ENCODE assay signal across 1 cellular context in the genomic region with DNA sequence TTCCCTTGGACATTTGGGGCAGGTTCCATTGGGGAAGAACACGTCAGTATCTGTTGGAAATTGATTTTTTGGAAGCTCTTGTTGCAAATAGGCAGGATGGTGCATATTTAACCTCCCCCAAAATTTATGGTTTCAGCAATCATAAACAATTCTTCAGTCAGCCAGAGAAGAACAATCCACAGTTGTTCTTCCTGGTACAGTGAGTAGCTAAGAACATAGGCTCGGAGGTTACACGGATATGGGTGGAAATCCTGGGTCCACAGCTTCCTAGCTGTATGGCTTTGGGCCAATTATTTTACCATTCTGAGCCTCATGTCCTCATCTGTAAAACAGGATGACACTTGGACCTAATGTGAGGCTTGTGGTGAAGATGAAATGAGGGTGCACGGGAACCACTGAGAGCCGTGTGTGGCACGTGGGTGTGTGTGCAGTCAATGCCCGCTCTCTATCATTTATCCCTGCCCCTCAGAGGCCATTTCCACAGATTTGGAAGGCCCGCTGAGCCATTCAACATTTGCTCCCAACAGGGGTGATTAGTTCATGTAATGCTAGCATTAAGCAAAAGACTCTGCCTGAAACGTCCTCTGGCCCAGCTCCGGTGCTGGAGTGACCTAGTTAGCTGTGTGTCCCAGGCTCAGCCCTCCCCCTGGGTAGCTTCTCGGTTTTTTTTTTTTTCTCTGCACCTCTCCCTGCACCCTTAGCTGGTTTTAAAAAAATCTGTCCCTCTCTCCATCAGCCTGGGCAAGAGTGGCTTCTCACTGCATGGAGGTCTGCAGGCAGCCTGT.
TF ChIP-seq lines count a peak whose summit lies in the region.

No MANE protein-coding gene starts in this region.

TF ChIP-seq in GM12878, 131 proteins besides CTCF, POLR2A, EP300 and RAD21:
- TF ChIP-seq POLR2AphosphoS5 (IDR thresholded peaks at IDR 0.05; ENCODE audit: low read length) (no peak), NFIC (IDR thresholded peaks at IDR 0.05; ENCODE audit: low read depth, low read length) (no peak), HDAC2 (IDR thresholded peaks at IDR 0.05) (no peak), CBX5 (IDR thresholded peaks at IDR 0.05; ENCODE audit: low read depth) (no peak), NR2C2 (IDR thresholded peaks at IDR 0.05; ENCODE audit: borderline replicate concordance, control insufficient read depth, insufficient read length, low read depth) (no peak), BHLHE40 (IDR thresholded peaks at IDR 0.05; ENCODE audit: borderline replicate concordance in 1 of 2, low read depth in 2 of 2, low read length in 1 of 2) (peak; percentile 67 to 76; a peak in 3 of 4 replicates), TAF1 (IDR thresholded peaks at IDR 0.05; ENCODE audit: borderline replicate concordance, low read depth, low read length) (no peak), PAX5 (IDR thresholded peaks at IDR 0.05; ENCODE audit: borderline replicate concordance, low read depth, low read length) (0 out of 2 replicates have a peak, but pooled peaks have one; percentile 14), KAT2A (conservative IDR thresholded peaks at IDR 0.05; ENCODE audit: control insufficient read depth, low read depth, low read length) (no peak), LARP7 (IDR thresholded peaks at IDR 0.05) (no peak), TBL1XR1 (IDR thresholded peaks at IDR 0.05; ENCODE audit: low read depth, low read length) (0 out of 2 replicates have a peak, but pooled peaks have one; percentile 19), BCL11A (IDR thresholded peaks at IDR 0.05; ENCODE audit: low read depth, low read length) (no peak), IKZF1 (conservative IDR thresholded peaks at IDR 0.05) (peak; percentile 6; the same call in 1 of the 2 replicates), CREB1 (IDR thresholded peaks at IDR 0.05; ENCODE audit: low read depth) (no peak), ELK1 (IDR thresholded peaks at IDR 0.05; ENCODE audit: low read depth, low read length) (no peak), NBN (IDR thresholded peaks at IDR 0.05) (no peak), MXI1 (IDR thresholded peaks at IDR 0.05; ENCODE audit: low read depth, low read length) (no peak), ESRRA (IDR thresholded peaks at IDR 0.05; ENCODE audit: low read length) (no peak), GABPA (IDR thresholded peaks at IDR 0.05; ENCODE audit: low read depth) (no peak), MEF2B (IDR thresholded peaks at IDR 0.05; ENCODE audit: partially characterized antibody, poor library complexity, severe bottlenecking) (no peak), SP1 (IDR thresholded peaks at IDR 0.05; ENCODE audit: low read depth, low read length) (no peak), RUNX3 (IDR thresholded peaks at IDR 0.05; ENCODE audit: low read length) (peak; percentile 21; the same call in 1 of the 2 replicates), ZBTB33 (IDR thresholded peaks at IDR 0.05) (no peak), MTA2 (IDR thresholded peaks at IDR 0.05; ENCODE audit: low read depth) (no peak), NKRF (conservative IDR thresholded peaks at IDR 0.05) (no peak), ZNF622 (IDR thresholded peaks at IDR 0.05) (no peak), SMARCA5 (IDR thresholded peaks at IDR 0.05) (no peak), SIX5 (IDR thresholded peaks at IDR 0.05; ENCODE audit: low read depth, low read length, severe bottlenecking) (no peak), CHD1 (IDR thresholded peaks at IDR 0.05; ENCODE audit: low read depth, low read length) (no peak), EED (IDR thresholded peaks at IDR 0.05; ENCODE audit: low read depth) (no peak), ATF3 (IDR thresholded peaks at IDR 0.05; ENCODE audit: borderline replicate concordance, extremely low read depth, low read depth, low read length) (no peak), ZNF687 (IDR thresholded peaks at IDR 0.05) (no peak), TCF7 (IDR thresholded peaks at IDR 0.05; ENCODE audit: borderline replicate concordance) (no peak), FOS (IDR thresholded peaks at IDR 0.05; ENCODE audit: borderline replicate concordance, extremely low read depth, insufficient read length) (no peak)
- TF ChIP-seq, protein P1, sequence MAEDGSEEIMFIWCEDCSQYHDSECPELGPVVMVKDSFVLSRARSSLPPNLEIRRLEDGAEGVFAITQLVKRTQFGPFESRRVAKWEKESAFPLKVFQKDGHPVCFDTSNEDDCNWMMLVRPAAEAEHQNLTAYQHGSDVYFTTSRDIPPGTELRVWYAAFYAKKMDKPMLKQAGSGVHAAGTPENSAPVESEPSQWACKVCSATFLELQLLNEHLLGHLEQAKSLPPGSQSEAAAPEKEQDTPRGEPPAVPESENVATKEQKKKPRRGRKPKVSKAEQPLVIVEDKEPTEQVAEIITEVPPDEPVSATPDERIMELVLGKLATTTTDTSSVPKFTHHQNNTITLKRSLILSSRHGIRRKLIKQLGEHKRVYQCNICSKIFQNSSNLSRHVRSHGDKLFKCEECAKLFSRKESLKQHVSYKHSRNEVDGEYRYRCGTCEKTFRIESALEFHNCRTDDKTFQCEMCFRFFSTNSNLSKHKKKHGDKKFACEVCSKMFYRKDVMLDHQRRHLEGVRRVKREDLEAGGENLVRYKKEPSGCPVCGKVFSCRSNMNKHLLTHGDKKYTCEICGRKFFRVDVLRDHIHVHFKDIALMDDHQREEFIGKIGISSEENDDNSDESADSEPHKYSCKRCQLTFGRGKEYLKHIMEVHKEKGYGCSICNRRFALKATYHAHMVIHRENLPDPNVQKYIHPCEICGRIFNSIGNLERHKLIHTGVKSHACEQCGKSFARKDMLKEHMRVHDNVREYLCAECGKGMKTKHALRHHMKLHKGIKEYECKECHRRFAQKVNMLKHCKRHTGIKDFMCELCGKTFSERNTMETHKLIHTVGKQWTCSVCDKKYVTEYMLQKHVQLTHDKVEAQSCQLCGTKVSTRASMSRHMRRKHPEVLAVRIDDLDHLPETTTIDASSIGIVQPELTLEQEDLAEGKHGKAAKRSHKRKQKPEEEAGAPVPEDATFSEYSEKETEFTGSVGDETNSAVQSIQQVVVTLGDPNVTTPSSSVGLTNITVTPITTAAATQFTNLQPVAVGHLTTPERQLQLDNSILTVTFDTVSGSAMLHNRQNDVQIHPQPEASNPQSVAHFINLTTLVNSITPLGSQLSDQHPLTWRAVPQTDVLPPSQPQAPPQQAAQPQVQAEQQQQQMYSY (CRISPR knock-in tag; IDR thresholded peaks at IDR 0.05), result no peak
- TF ChIP-seq, protein P2, sequence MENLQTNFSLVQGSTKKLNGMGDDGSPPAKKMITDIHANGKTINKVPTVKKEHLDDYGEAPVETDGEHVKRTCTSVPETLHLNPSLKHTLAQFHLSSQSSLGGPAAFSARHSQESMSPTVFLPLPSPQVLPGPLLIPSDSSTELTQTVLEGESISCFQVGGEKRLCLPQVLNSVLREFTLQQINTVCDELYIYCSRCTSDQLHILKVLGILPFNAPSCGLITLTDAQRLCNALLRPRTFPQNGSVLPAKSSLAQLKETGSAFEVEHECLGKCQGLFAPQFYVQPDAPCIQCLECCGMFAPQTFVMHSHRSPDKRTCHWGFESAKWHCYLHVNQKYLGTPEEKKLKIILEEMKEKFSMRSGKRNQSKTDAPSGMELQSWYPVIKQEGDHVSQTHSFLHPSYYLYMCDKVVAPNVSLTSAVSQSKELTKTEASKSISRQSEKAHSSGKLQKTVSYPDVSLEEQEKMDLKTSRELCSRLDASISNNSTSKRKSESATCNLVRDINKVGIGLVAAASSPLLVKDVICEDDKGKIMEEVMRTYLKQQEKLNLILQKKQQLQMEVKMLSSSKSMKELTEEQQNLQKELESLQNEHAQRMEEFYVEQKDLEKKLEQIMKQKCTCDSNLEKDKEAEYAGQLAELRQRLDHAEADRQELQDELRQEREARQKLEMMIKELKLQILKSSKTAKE (IDR thresholded peaks at IDR 0.05; ENCODE audit: low read depth, poor library complexity, severe bottlenecking), result no peak
- TF ChIP-seq, protein P3, sequence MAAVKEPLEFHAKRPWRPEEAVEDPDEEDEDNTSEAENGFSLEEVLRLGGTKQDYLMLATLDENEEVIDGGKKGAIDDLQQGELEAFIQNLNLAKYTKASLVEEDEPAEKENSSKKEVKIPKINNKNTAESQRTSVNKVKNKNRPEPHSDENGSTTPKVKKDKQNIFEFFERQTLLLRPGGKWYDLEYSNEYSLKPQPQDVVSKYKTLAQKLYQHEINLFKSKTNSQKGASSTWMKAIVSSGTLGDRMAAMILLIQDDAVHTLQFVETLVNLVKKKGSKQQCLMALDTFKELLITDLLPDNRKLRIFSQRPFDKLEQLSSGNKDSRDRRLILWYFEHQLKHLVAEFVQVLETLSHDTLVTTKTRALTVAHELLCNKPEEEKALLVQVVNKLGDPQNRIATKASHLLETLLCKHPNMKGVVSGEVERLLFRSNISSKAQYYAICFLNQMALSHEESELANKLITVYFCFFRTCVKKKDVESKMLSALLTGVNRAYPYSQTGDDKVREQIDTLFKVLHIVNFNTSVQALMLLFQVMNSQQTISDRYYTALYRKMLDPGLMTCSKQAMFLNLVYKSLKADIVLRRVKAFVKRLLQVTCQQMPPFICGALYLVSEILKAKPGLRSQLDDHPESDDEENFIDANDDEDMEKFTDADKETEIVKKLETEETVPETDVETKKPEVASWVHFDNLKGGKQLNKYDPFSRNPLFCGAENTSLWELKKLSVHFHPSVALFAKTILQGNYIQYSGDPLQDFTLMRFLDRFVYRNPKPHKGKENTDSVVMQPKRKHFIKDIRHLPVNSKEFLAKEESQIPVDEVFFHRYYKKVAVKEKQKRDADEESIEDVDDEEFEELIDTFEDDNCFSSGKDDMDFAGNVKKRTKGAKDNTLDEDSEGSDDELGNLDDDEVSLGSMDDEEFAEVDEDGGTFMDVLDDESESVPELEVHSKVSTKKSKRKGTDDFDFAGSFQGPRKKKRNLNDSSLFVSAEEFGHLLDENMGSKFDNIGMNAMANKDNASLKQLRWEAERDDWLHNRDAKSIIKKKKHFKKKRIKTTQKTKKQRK (IDR thresholded peaks at IDR 0.05; ENCODE audit: low read depth, low read length), result no peak
